ENCODE assay signal across 1 cellular context in the genomic region with DNA sequence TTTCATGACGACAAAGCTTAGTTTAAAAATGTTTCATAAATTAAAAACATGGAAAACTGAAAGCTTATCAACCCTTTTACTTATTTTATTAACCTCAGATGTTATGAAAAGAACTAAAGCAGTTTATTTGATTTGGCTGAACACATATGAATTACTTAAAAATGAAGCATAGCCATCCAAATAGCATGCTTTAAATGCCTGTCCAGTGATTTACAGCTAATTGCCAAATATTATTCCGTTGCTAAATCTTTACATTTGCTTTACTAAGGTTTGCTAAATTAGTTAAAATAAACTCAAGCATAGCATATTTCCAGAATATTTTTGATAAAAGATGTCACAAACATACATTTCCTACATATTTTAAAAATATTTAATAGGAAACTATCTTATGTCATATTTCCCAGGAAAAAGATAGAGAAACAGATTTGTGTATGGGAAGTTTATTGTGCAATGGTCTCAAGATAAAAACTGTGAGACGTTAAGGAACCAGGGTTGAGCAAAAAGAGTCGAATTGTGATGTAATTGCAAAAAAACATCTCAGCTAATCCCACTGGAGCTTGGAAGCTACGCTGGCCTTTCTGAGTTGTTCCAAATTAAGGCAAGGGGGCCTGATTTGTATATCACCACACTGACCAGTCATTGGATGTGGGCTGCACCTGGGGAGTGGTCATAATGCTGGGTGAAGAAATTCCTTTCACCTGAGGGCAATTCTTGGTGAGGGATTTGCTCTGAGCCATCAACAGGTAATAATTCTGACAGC.
TF ChIP-seq lines count a peak whose summit lies in the region.

No MANE protein-coding gene starts in this region.

TF ChIP-seq in K562, 482 proteins besides CTCF, POLR2A, EP300 and RAD21:
- no peak for TF ChIP-seq HMGXB4 (CRISPR knock-in tag; IDR thresholded peaks at IDR 0.05)
- TF ChIP-seq SIX5 (IDR thresholded peaks at IDR 0.05; ENCODE audit: borderline replicate concordance in 1 of 2, insufficient read depth in 1 of 2, low read depth in 1 of 2, low read length in 2 of 2): no peak
- peak; percentile 44; the same call in 1 of the 2 replicates for TF ChIP-seq CEBPB (tag; IDR thresholded peaks at IDR 0.05)
- no peak for TF ChIP-seq USF2 (CRISPR knock-in tag; IDR thresholded peaks at IDR 0.05)
TF ChIP-seq in K562: peak in this region for 1.
